8 cellular contexts compared by ENCODE assay signal in genomic region chr2:190408538-190409271, GRCh38.
A peak's percentile ranks its signal among the peaks of the same experiment; 100 is the strongest.
DNase-seq lines count a peak whose midpoint lies in the region; ATAC-seq and TF ChIP-seq lines count a peak whose summit lies in the region.

No MANE protein-coding gene starts in this region.

- H3K9me3 ChIP-seq in muscle layer of colon (ENCODE audit: low read length), result no peaks in the 10 kb centered on the region

- no peaks in the 10 kb centered on the region for H3K36me3 ChIP-seq in muscle layer of colon (ENCODE audit: insufficient read depth, low read length)

- no peaks in the 10 kb centered on the region for H3K27me3 ChIP-seq in muscle layer of colon (ENCODE audit: control insufficient read depth in 1 of 2, insufficient read depth in 2 of 2, low read length in 2 of 2)

- H3K27ac ChIP-seq in epithelial cell of prostate (peak overlapping the region; percentile 42), muscle layer of colon (ENCODE audit: low read depth, low read length) (no peak overlapping the region)

- H3K9ac ChIP-seq in muscle layer of colon (ENCODE audit: low read length), result peak overlapping the region; percentile 60

- peaks cover 11% of the 10 kb centered on the region for H3K4me1 ChIP-seq in muscle layer of colon (ENCODE audit: insufficient read depth, low read length)

- H3K4me3 ChIP-seq in AG09309 (ENCODE audit: control insufficient read depth, low read depth, low read length) (peak overlapping the region; percentile 64), muscle layer of colon (ENCODE audit: low read depth in 1 of 2, low read length in 2 of 2) (peak overlapping the region; percentile 68 to 75)

- ATAC-seq in GM18870 (IDR thresholded peaks at IDR 0.05; ENCODE audit: unreplicated experiment) (peak; percentile 58), HG03097 (IDR thresholded peaks at IDR 0.05; ENCODE audit: low FRiP score, unreplicated experiment) (peak; percentile 52)

- TF ChIP-seq CTCF in AG09309 (IDR thresholded peaks at IDR 0.05; ENCODE audit: control insufficient read depth, insufficient read depth, low read depth, low read length, missing control alignments), result no peak

- DNase-seq in AG09309 (ENCODE audit: low read depth), result no peak
- peak; percentile 52 for DNase-seq in NCI-H510A (lab: John Stamatoyannopoulos, UW)
- peak; percentile 67 for DNase-seq in activated CD8-positive, alpha-beta memory T cell treated with anti-CD3 and anti-CD28 coated beads, Interleukin-2, amount 50 U/mL, for 1 hour (ENCODE audit: extremely low read depth)
- DNase-seq in epithelial cell of prostate (ENCODE audit: low read depth, low spot score), result no peak
- peak; percentile 79 for DNase-seq in stimulated activated CD8-positive, alpha-beta memory T cell treated with anti-CD3 and anti-CD28 coated beads, Interleukin-4, amount 100 ng/mL, for 48 hours

Comparison
In these comparisons a context has a peak if more than half of its experiments do, and no peak if none do; other contexts are left out.
1. DNase-seq: peak in NCI-H510A (single experiment), activated CD8-positive, alpha-beta memory T cell treated with anti-CD3 and anti-CD28 coated beads, Interleukin-2, amount 50 U/mL, for 1 hour (single experiment) and stimulated activated CD8-positive, alpha-beta memory T cell treated with anti-CD3 and anti-CD28 coated beads, Interleukin-4, amount 100 ng/mL, for 48 hours (single experiment); none in AG09309 (single experiment) and epithelial cell of prostate (single experiment).